9 cellular contexts compared by ENCODE assay signal in genomic region chr19:15631817-15632216, GRCh38. TPM values are rescaled to one million over a fixed set of nuclear protein-coding genes. Genes with fewer than 3 reads are reported as not detected.
DNase-seq lines count a peak whose midpoint lies in the region; ATAC-seq and TF ChIP-seq lines count a peak whose summit lies in the region.
"Had no signal": no experiment of that assay in that cellular context is flagged by ENCODE, and none has a peak within 500 bp of the region (broad histone marks: within the 10 kb centered on the region; RNA-seq: fewer than 3 reads in every experiment).

No MANE protein-coding gene starts in this region.

- TF ChIP-seq CTCF in PC-3 (conservative IDR thresholded peaks at IDR 0.05; ENCODE audit: low read depth, low read length) (peak; percentile 59), upper lobe of right lung (IDR thresholded peaks at IDR 0.05) (peak; percentile 42)

- H3K79me2 ChIP-seq in PC-3 (ENCODE audit: low read length) = no peaks in the 10 kb centered on the region

- H3K36me3 ChIP-seq in PC-3 (ENCODE audit: low read depth, low read length) (no peaks in the 10 kb centered on the region), upper lobe of right lung (no peaks in the 10 kb centered on the region)

- POLR2A ChIA-PET in PC-3 (lab: Charles Lee; ENCODE audit: unreplicated experiment) = no interaction called here

- no peaks in the 10 kb centered on the region for H3K9me2 ChIP-seq in PC-3 (replicated peaks; ENCODE audit: low read length)

- 0 out of 2 replicates have a peak, but pooled peaks cover 7% of the 10 kb centered on the region for H3K27me3 ChIP-seq in PC-3 (ENCODE audit: low read length)
- H3K27me3 ChIP-seq in upper lobe of right lung = peaks cover 5% of the 10 kb centered on the region

- no TSS peak for BruUV-seq in PC-3 (replicated peaks; lab: Mats Ljungman, UMichigan)

- H3K4me2 ChIP-seq in PC-3 (ENCODE audit: low read length) = no peak overlapping the region

- H3K27ac ChIP-seq in PC-3 (ENCODE audit: low read length) (no peak overlapping the region), upper lobe of right lung (no peak overlapping the region)

- H3K9me3 ChIP-seq in PC-3 (ENCODE audit: low read length) (no peaks in the 10 kb centered on the region), upper lobe of right lung (no peaks in the 10 kb centered on the region)

- ATAC-seq in PC-3 (no peak), upper lobe of right lung (peak; percentile 29), HG02938 (IDR thresholded peaks at IDR 0.05; ENCODE audit: unreplicated experiment) (no peak)

- H4K20me1 ChIP-seq in PC-3 (ENCODE audit: low read length) = no peaks in the 10 kb centered on the region

- CTCF ChIA-PET in PC-3 (lab: Charles Lee) = no interaction called here

- no peak overlapping the region for H3K9ac ChIP-seq in PC-3 (ENCODE audit: low read length)

- intact Hi-C loops in PC-3 (cut with micrococcal nuclease) = loop anchor here (2.0 kb wide), 1 partner anchor 237 kb away; no protein-coding TSS in a partner anchor
- intact Hi-C loops in upper lobe of right lung (cut with DNase I) = loop anchor here (10.0 kb wide), 1 partner anchor 233 kb away; no protein-coding TSS in a partner anchor

- DNase-seq in stimulated activated CD4-positive, alpha-beta T cell treated with anti-CD3 and anti-CD28 coated beads, Interleukin-15, amount 100 ng/mL, for 24 hours = peak; percentile 11
- no peak for DNase-seq in stimulated activated CD4-positive, alpha-beta T cell treated with anti-CD3 and anti-CD28 coated beads, Interleukin-4, amount 100 ng/mL, for 4 hours
- peak; percentile 43 for DNase-seq in PC-3
- DNase-seq in dermis blood vessel endothelial cell = peak; percentile 47
- no peak for DNase-seq in upper lobe of right lung
- DNase-seq in hippocampal formation (lab: John Stamatoyannopoulos, UW) = no peak
- no peak for DNase-seq in DMS153 treated with DMSO at 0.1 percent for 48 hours (lab: John Stamatoyannopoulos, UW; ENCODE audit: unreplicated experiment)

- H2AFZ ChIP-seq in PC-3 (ENCODE audit: low read length) = no peak overlapping the region

- H3K4me1 ChIP-seq in PC-3 (ENCODE audit: insufficient read depth, low read length) (no peaks in the 10 kb centered on the region), upper lobe of right lung (no peaks in the 10 kb centered on the region)

- H3F3A ChIP-seq in PC-3 (ENCODE audit: low read length, unreplicated experiment) = no peaks in the 10 kb centered on the region

- H3K4me3 ChIP-seq in PC-3 (ENCODE audit: low read length) = no peak overlapping the region
- H3K4me3 ChIP-seq in upper lobe of right lung = no peak overlapping the region

RNA-seq across cellular contexts. Expression of gene CYP4F3, which starts 8.9 kb away (rescaled TPM):
- total RNA-seq in PC-3 (2014; rRNA removed) = not detected in 2 replicates
- total RNA-seq in dermis blood vessel endothelial cell = not detected in 2 replicates
- 0.41 TPM for total RNA-seq in upper lobe of right lung

RNA-seq across cellular contexts. Expression of gene CYP4F8, which starts 16.8 kb away (rescaled TPM):
- total RNA-seq in PC-3 (2014; rRNA removed) (not detected in 2 replicates), dermis blood vessel endothelial cell (not detected in 2 replicates), upper lobe of right lung (2.1 TPM)
- total RNA-seq: pulmonary artery endothelial cell had no signal

RNA-seq across cellular contexts. Expression of gene CYP4F12, which starts 41.1 kb away (rescaled TPM):
- not detected in 2 replicates for total RNA-seq in PC-3 (2014; rRNA removed)
- not detected in 2 replicates for total RNA-seq in dermis blood vessel endothelial cell
- 3.7 TPM for total RNA-seq in upper lobe of right lung
- total RNA-seq: pulmonary artery endothelial cell had no signal

Comparison
In these comparisons a context has a peak if more than half of its experiments do, and no peak if none do; other contexts are left out.
1. DNase-seq: peak in stimulated activated CD4-positive, alpha-beta T cell treated with anti-CD3 and anti-CD28 coated beads, Interleukin-15, amount 100 ng/mL, for 24 hours (single experiment), PC-3 (single experiment) and dermis blood vessel endothelial cell (single experiment); none in stimulated activated CD4-positive, alpha-beta T cell treated with anti-CD3 and anti-CD28 coated beads, Interleukin-4, amount 100 ng/mL, for 4 hours (0 of 2), upper lobe of right lung (single experiment), hippocampal formation (0 of 2) and DMS153 treated with DMSO at 0.1 percent for 48 hours (single experiment).